ENCODE assay signal across 2 cellular contexts in genomic region chr5:176812269-176813259, GRCh38.
TF ChIP-seq lines count a peak whose summit lies in the region.

No MANE protein-coding gene starts in this region.

TF ChIP-seq in HCT116, 20 proteins besides CTCF, POLR2A, EP300 and RAD21 (continued from another document):
- no peak for TF ChIP-seq ELF1 (IDR thresholded peaks at IDR 0.05; ENCODE audit: borderline replicate concordance, low read depth)

TF ChIP-seq in HepG2, 621 proteins besides CTCF, POLR2A, EP300 and RAD21 (continued from another document and continues in another):
- TF ChIP-seq, protein P1, sequence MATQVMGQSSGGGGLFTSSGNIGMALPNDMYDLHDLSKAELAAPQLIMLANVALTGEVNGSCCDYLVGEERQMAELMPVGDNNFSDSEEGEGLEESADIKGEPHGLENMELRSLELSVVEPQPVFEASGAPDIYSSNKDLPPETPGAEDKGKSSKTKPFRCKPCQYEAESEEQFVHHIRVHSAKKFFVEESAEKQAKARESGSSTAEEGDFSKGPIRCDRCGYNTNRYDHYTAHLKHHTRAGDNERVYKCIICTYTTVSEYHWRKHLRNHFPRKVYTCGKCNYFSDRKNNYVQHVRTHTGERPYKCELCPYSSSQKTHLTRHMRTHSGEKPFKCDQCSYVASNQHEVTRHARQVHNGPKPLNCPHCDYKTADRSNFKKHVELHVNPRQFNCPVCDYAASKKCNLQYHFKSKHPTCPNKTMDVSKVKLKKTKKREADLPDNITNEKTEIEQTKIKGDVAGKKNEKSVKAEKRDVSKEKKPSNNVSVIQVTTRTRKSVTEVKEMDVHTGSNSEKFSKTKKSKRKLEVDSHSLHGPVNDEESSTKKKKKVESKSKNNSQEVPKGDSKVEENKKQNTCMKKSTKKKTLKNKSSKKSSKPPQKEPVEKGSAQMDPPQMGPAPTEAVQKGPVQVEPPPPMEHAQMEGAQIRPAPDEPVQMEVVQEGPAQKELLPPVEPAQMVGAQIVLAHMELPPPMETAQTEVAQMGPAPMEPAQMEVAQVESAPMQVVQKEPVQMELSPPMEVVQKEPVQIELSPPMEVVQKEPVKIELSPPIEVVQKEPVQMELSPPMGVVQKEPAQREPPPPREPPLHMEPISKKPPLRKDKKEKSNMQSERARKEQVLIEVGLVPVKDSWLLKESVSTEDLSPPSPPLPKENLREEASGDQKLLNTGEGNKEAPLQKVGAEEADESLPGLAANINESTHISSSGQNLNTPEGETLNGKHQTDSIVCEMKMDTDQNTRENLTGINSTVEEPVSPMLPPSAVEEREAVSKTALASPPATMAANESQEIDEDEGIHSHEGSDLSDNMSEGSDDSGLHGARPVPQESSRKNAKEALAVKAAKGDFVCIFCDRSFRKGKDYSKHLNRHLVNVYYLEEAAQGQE (IDR thresholded peaks at IDR 0.05; ENCODE audit: borderline replicate concordance in 1 of 2, low read depth in 1 of 2, low read length in 2 of 2) = peak in 1 of 2 experiments; percentile 10; a peak in 1 of 4 replicates
- TF ChIP-seq ZNF761 (CRISPR knock-in tag; conservative IDR thresholded peaks at IDR 0.05) (no peak), SOX6 (IDR thresholded peaks at IDR 0.05) (no peak), SOX6 (CRISPR knock-in tag; IDR thresholded peaks at IDR 0.05) (0 out of 2 replicates have a peak, but pooled peaks have one; percentile 15), CC2D1A (CRISPR knock-in tag; IDR thresholded peaks at IDR 0.05) (no peak), HOXA3 (CRISPR knock-in tag; IDR thresholded peaks at IDR 0.05) (peak; percentile 25; the same call in 1 of the 2 replicates), ZFP91 (CRISPR knock-in tag; IDR thresholded peaks at IDR 0.05; ENCODE audit: borderline replicate concordance) (peak; percentile 21; the same call in 1 of the 2 replicates), PRPF4 (IDR thresholded peaks at IDR 0.05; ENCODE audit: low read depth, low read length, poor library complexity, severe bottlenecking) (no peak), NR2F2 (IDR thresholded peaks at IDR 0.05; ENCODE audit: borderline replicate concordance, low read depth) (no peak), FOXK2 (IDR thresholded peaks at IDR 0.05) (no peak), WIZ (CRISPR knock-in tag; IDR thresholded peaks at IDR 0.05) (0 out of 2 replicates have a peak, but pooled peaks have one; percentile 21), ZNF44 (CRISPR knock-in tag; IDR thresholded peaks at IDR 0.05) (no peak), RFXAP (CRISPR knock-in tag; IDR thresholded peaks at IDR 0.05; ENCODE audit: borderline replicate concordance) (peak; percentile 22; the same call in 1 of the 2 replicates), SMYD3 (CRISPR knock-in tag; IDR thresholded peaks at IDR 0.05) (no peak), SAP130 (CRISPR knock-in tag; IDR thresholded peaks at IDR 0.05; ENCODE audit: low read depth) (peak; percentile 11; the same call in 1 of the 2 replicates), ZSCAN5A (CRISPR knock-in tag; IDR thresholded peaks at IDR 0.05; ENCODE audit: borderline replicate concordance) (no peak), KDM5B (CRISPR knock-in tag; IDR thresholded peaks at IDR 0.05; ENCODE audit: borderline replicate concordance) (0 out of 2 replicates have a peak, but pooled peaks have one; percentile 47), ZMYM4 (CRISPR knock-in tag; IDR thresholded peaks at IDR 0.05) (no peak), STAG1 (CRISPR knock-in tag; IDR thresholded peaks at IDR 0.05) (peak; percentile 80), FOSL2 (CRISPR knock-in tag; IDR thresholded peaks at IDR 0.05) (no peak), NFYC (CRISPR knock-in tag; IDR thresholded peaks at IDR 0.05) (no peak), HMGA1 (CRISPR knock-in tag; conservative IDR thresholded peaks at IDR 0.05) (no peak), SATB2 (CRISPR knock-in tag; IDR thresholded peaks at IDR 0.05) (no peak), ZNF556 (CRISPR knock-in tag; IDR thresholded peaks at IDR 0.05; ENCODE audit: borderline replicate concordance) (no peak), EEA1 (CRISPR knock-in tag; IDR thresholded peaks at IDR 0.05; ENCODE audit: borderline replicate concordance) (no peak), ZUFSP (CRISPR knock-in tag; IDR thresholded peaks at IDR 0.05; ENCODE audit: borderline replicate concordance) (no peak), KLF11 (CRISPR knock-in tag; IDR thresholded peaks at IDR 0.05) (no peak), PAX8 (CRISPR knock-in tag; IDR thresholded peaks at IDR 0.05; ENCODE audit: borderline replicate concordance) (no peak), TP53 (CRISPR knock-in tag; conservative IDR thresholded peaks at IDR 0.05) (no peak), MEF2D (CRISPR knock-in tag; IDR thresholded peaks at IDR 0.05) (no peak), ZNF629 (CRISPR knock-in tag; conservative IDR thresholded peaks at IDR 0.05) (no peak), THAP11 (CRISPR knock-in tag; IDR thresholded peaks at IDR 0.05) (no peak), ZNF124 (CRISPR knock-in tag; IDR thresholded peaks at IDR 0.05) (no peak), NCOA5 (CRISPR knock-in tag; IDR thresholded peaks at IDR 0.05) (no peak), ZNF496 (CRISPR knock-in tag; IDR thresholded peaks at IDR 0.05; ENCODE audit: insufficient replicate concordance) (no peak), SAFB2 (CRISPR knock-in tag; IDR thresholded peaks at IDR 0.05; ENCODE audit: borderline replicate concordance, low read depth) (no peak), ZNF446 (CRISPR knock-in tag; IDR thresholded peaks at IDR 0.05) (no peak), MTF1 (CRISPR knock-in tag; IDR thresholded peaks at IDR 0.05) (no peak), MIXL1 (CRISPR knock-in tag; IDR thresholded peaks at IDR 0.05) (no peak)
- TF ChIP-seq, protein P2, sequence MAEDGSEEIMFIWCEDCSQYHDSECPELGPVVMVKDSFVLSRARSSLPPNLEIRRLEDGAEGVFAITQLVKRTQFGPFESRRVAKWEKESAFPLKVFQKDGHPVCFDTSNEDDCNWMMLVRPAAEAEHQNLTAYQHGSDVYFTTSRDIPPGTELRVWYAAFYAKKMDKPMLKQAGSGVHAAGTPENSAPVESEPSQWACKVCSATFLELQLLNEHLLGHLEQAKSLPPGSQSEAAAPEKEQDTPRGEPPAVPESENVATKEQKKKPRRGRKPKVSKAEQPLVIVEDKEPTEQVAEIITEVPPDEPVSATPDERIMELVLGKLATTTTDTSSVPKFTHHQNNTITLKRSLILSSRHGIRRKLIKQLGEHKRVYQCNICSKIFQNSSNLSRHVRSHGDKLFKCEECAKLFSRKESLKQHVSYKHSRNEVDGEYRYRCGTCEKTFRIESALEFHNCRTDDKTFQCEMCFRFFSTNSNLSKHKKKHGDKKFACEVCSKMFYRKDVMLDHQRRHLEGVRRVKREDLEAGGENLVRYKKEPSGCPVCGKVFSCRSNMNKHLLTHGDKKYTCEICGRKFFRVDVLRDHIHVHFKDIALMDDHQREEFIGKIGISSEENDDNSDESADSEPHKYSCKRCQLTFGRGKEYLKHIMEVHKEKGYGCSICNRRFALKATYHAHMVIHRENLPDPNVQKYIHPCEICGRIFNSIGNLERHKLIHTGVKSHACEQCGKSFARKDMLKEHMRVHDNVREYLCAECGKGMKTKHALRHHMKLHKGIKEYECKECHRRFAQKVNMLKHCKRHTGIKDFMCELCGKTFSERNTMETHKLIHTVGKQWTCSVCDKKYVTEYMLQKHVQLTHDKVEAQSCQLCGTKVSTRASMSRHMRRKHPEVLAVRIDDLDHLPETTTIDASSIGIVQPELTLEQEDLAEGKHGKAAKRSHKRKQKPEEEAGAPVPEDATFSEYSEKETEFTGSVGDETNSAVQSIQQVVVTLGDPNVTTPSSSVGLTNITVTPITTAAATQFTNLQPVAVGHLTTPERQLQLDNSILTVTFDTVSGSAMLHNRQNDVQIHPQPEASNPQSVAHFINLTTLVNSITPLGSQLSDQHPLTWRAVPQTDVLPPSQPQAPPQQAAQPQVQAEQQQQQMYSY (CRISPR knock-in tag; IDR thresholded peaks at IDR 0.05) = peak; percentile 69; the same call in 1 of the 2 replicates
- TF ChIP-seq, protein P3, sequence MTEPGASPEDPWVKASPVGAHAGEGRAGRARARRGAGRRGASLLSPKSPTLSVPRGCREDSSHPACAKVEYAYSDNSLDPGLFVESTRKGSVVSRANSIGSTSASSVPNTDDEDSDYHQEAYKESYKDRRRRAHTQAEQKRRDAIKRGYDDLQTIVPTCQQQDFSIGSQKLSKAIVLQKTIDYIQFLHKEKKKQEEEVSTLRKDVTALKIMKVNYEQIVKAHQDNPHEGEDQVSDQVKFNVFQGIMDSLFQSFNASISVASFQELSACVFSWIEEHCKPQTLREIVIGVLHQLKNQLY (CRISPR knock-in tag; IDR thresholded peaks at IDR 0.05) = no peak
- TF ChIP-seq, protein P4, sequence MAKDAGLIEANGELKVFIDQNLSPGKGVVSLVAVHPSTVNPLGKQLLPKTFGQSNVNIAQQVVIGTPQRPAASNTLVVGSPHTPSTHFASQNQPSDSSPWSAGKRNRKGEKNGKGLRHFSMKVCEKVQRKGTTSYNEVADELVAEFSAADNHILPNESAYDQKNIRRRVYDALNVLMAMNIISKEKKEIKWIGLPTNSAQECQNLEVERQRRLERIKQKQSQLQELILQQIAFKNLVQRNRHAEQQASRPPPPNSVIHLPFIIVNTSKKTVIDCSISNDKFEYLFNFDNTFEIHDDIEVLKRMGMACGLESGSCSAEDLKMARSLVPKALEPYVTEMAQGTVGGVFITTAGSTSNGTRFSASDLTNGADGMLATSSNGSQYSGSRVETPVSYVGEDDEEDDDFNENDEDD (CRISPR knock-in tag; IDR thresholded peaks at IDR 0.05; ENCODE audit: borderline replicate concordance) = 0 out of 2 replicates have a peak, but pooled peaks have one; percentile 14
- TF ChIP-seq, protein P5, sequence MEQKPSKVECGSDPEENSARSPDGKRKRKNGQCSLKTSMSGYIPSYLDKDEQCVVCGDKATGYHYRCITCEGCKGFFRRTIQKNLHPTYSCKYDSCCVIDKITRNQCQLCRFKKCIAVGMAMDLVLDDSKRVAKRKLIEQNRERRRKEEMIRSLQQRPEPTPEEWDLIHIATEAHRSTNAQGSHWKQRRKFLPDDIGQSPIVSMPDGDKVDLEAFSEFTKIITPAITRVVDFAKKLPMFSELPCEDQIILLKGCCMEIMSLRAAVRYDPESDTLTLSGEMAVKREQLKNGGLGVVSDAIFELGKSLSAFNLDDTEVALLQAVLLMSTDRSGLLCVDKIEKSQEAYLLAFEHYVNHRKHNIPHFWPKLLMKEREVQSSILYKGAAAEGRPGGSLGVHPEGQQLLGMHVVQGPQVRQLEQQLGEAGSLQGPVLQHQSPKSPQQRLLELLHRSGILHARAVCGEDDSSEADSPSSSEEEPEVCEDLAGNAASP (CRISPR knock-in tag; IDR thresholded peaks at IDR 0.05; ENCODE audit: borderline replicate concordance) = no peak
